ENCODE assay signal across 8 cellular contexts in the genomic region with DNA sequence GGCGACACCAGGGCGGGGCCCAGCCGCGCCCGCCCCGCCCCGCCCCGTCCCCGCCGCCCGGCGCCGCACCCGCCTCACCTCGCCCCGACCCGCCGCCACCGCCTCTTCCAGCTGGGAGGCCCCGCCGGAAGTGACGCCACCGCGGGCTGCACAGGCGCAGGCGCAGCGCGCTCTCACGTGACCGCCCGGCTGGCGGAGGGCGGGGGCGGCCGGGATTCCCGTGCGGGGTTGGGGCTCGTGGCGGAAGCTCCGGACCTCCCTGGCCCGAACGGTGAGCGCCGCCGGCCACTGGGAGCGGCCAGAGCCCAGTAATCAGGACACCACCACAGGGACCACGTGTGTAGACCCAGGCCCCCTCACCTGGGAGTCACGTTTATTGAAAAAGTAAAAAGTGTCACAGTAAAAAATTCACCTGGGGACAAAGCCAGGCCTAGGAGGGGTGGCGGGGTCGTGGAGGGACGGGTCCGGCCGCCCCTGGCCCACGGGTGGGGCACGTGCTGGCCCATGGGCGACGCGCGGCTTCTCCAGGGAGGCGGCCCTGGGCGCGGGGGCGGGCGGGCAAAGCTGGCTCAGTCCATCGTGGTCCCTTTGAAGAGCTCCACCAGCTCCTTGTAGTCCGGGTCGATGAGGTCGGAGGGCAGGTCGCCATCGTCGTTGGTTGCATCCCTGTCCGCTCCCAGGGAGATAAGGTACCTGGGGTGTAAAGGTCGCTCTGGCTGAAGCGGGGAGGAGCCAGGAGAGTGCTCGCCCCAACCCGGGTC. TPM values are rescaled to one million over a fixed set of nuclear protein-coding genes. Genes with fewer than 3 reads are reported as not detected.
DNase-seq lines count a peak whose midpoint lies in the region; ATAC-seq and TF ChIP-seq lines count a peak whose summit lies in the region.

A gene with protein sequence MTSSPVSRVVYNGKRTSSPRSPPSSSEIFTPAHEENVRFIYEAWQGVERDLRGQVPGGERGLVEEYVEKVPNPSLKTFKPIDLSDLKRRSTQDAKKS (minus strand): TSS at position 132 of the 761 bp plus-strand sequence. CDS start 8,785 bp downstream, outside the sequence.

- peak; percentile 94 for DNase-seq in NCI-H146 (lab: John Stamatoyannopoulos, UW)
- peak; percentile 81 to 95 (median 89) for DNase-seq in T-cell
- DNase-seq in heart left ventricle, result peak; percentile 96 to 98 (median 97)
- peak; percentile 80 for DNase-seq in pons (ENCODE audit: low spot score)
- peak; percentile 97 for DNase-seq in transverse colon

- TF ChIP-seq POLR2A in GM10847 (IDR thresholded peaks at IDR 0.05; ENCODE audit: extremely low read depth, insufficient read length) (peak; percentile 90), heart left ventricle (IDR thresholded peaks at IDR 0.05) (peak; percentile 35 to 91), transverse colon (IDR thresholded peaks at IDR 0.05) (peak; percentile 92)

- H3K4me1 ChIP-seq in heart left ventricle (peaks cover 0 to 39% (median 23%) of the 10 kb centered on the region in 12 donors), transverse colon (peaks cover 10 to 27% (median 21%) of the 10 kb centered on the region in 4 donors)

- peaks cover 16 to 24% (median 23%) of the 10 kb centered on the region in 3 donors for H3K4me1 Mint-ChIP-seq in T-cell

- intact Hi-C loops in heart left ventricle (cut with DNase I), result loop anchor here in 1 of 10 donors (1.0 kb wide), 1 partner anchor 27 kb away; a partner anchor contains a TSS
- intact Hi-C loops in transverse colon (cut with DNase I; ENCODE audit: low total_unique reads), result no loop called here

- H3K27ac Mint-ChIP-seq in T-cell, result peak within 1 kb of the TSS; percentile 84 to 93

- peak within 1 kb of the TSS; percentile 83 for H3K27ac ChIP-seq in adipose tissue (ENCODE audit: low read depth, low read length)
- H3K27ac ChIP-seq in heart left ventricle, result peak within 1 kb of the TSS; percentile 20 to 99 (median 96)
- peak within 1 kb of the TSS; percentile 94 to 97 (median 96) for H3K27ac ChIP-seq in transverse colon

- 2 to 3% (median 2%) methylated on average over 57 to 76 of the region's 76 CpGs for WGBS in adipose tissue, 3 donors
- WGBS in heart left ventricle, 4 donors, result 2 to 7% (median 4%) methylated on average over 24 to 76 of the region's 76 CpGs
- 0 to 2% methylated on average over 5 to 31 of the region's 76 CpGs for WGBS in transverse colon (ENCODE audit: low coverage in 1 of 2), 2 donors

- CTCF ChIA-PET in T-cell (lab: Charles Lee), result no interaction called here

- TF ChIP-seq EP300 in transverse colon (IDR thresholded peaks at IDR 0.05; ENCODE audit: low read depth), result peak; percentile 3

- H3K27me3 Mint-ChIP-seq in T-cell, result no peaks in the 10 kb centered on the region

- in situ Hi-C loops in transverse colon (cut with MboI; ENCODE audit: low pct_ligation_motif_present in 1 of 4, low pct_unique_long_range_greater_than_20kb in 1 of 4, low sequenced_read_pairs in 3 of 4), result no loop called here

- H3K9me3 ChIP-seq in heart left ventricle (no peaks in the 10 kb centered on the region), transverse colon (no peaks in the 10 kb centered on the region)

- ATAC-seq in HG02763 (IDR thresholded peaks at IDR 0.05; ENCODE audit: unreplicated experiment), result peak; percentile 79
- ATAC-seq in T-cell (replicated peaks in 1 of 4), result peak; percentile 81 to 89 (median 86)
- ATAC-seq in heart left ventricle, result peak; percentile 85 to 92 (median 90)

- H3K4me3 Mint-ChIP-seq in T-cell, result peak within 1 kb of the TSS; percentile 85 to 88 (median 85)

- no peaks in the 10 kb centered on the region for H3K36me3 Mint-ChIP-seq in T-cell

- peak within 1 kb of the TSS; percentile 73 to 98 (median 90) for H3K4me3 ChIP-seq in heart left ventricle
- peak within 1 kb of the TSS; percentile 76 to 88 (median 80) for H3K4me3 ChIP-seq in transverse colon

- no peaks in the 10 kb centered on the region for H3K9me3 Mint-ChIP-seq in T-cell

- TF ChIP-seq CTCF in heart left ventricle (IDR thresholded peaks at IDR 0.05) (no peak), transverse colon (IDR thresholded peaks at IDR 0.05) (no peak)

- no peaks in the 10 kb centered on the region for H3K27me3 ChIP-seq in heart left ventricle
- H3K27me3 ChIP-seq in transverse colon, result no peaks in the 10 kb centered on the region

- H3K36me3 ChIP-seq in heart left ventricle, result no peaks in the 10 kb centered on the region
- no peaks in the 10 kb centered on the region for H3K36me3 ChIP-seq in transverse colon

- POLR2A ChIA-PET in T-cell (lab: Charles Lee), result interaction anchor here in 1 of 2 donors (1.0 kb wide), 1 partner anchor 26 kb away, joined by 3 read pairs; no protein-coding TSS in a partner anchor

RNA-seq across cellular contexts. Expression of the gene that starts here (rescaled TPM):
- total RNA-seq in T-cell (10 to 100 TPM; 46.4 to 92.4 (median 77.1) TPM), heart left ventricle (100 to 1,000 TPM in 5 of 9 donors, 10 to 100 TPM in 4; 74.8 to 134 (median 102) TPM), transverse colon (10 to 100 TPM; 23.3 to 44.0 (median 33.2) TPM)
- polyA plus RNA-seq in adipose tissue (100 to 1,000 TPM in 2 of 3 donors, 10 to 100 TPM in 1; 92.8 to 190 (median 116) TPM), heart left ventricle (100 to 1,000 TPM; 159 to 266 TPM)

Comparison
In these comparisons a context has a peak if more than half of its experiments do, and no peak if none do; other contexts are left out.
1. Peak in every context shown above with its lines: DNase-seq, ATAC-seq, H3K4me3 ChIP-seq and H3K27ac ChIP-seq.